In genomic region chr6:3251462-3252314, GRCh38 we compare ENCODE assay signal across 1 cellular context.
A peak's percentile ranks its signal among the peaks of the same experiment; 100 is the strongest.
TF ChIP-seq lines count a peak whose summit lies in the region.

No MANE protein-coding gene starts in this region.

TF ChIP-seq in K562, 482 proteins besides CTCF, POLR2A, EP300 and RAD21 (continued from another document and continues in another):
- peak in 1 of 2 experiments; percentile 77; a peak in 2 of 4 replicates for TF ChIP-seq UBTF (IDR thresholded peaks at IDR 0.05; ENCODE audit: borderline replicate concordance in 1 of 2, low read depth in 2 of 2, low read length in 2 of 2)
- no peak for TF ChIP-seq ZNF445 (CRISPR knock-in tag; IDR thresholded peaks at IDR 0.05; ENCODE audit: low read depth)
- TF ChIP-seq FOXK2 (conservative IDR thresholded peaks at IDR 0.05 in 1 of 2, IDR thresholded peaks at IDR 0.05 in 1 of 2; ENCODE audit: low read depth in 2 of 2) = 0 out of 4 replicates have a peak, but pooled peaks of 1 of the 2 experiments have one; percentile 43
- TF ChIP-seq ZC3H11A (IDR thresholded peaks at IDR 0.05; ENCODE audit: low read depth, low read length) = 0 out of 2 replicates have a peak, but pooled peaks have one; percentile 64
- no peak for TF ChIP-seq FOXO4 (CRISPR knock-in tag; IDR thresholded peaks at IDR 0.05)
- 0 out of 2 replicates have a peak, but pooled peaks have one; percentile 70 for TF ChIP-seq RHOXF2B (CRISPR knock-in tag; conservative IDR thresholded peaks at IDR 0.05)
- no peak for TF ChIP-seq ZNF224 (CRISPR knock-in tag; IDR thresholded peaks at IDR 0.05)
- TF ChIP-seq SMC3 (conservative IDR thresholded peaks at IDR 0.05; ENCODE audit: insufficient read depth, low read depth, low read length) = peak; percentile 96
- no peak for TF ChIP-seq RNF219 (CRISPR knock-in tag; IDR thresholded peaks at IDR 0.05)
- TF ChIP-seq CREM (IDR thresholded peaks at IDR 0.05; ENCODE audit: low read depth) = peak; percentile 77
- 0 out of 2 replicates have a peak, but pooled peaks have one; percentile 35 for TF ChIP-seq HCFC1 (IDR thresholded peaks at IDR 0.05; ENCODE audit: low read depth, low read length)
- TF ChIP-seq USF1 (CRISPR knock-in tag; IDR thresholded peaks at IDR 0.05) = 0 out of 2 replicates have a peak, but pooled peaks have one; percentile 42
- peak; percentile 96 for TF ChIP-seq KLF6 (CRISPR knock-in tag; IDR thresholded peaks at IDR 0.05; ENCODE audit: borderline replicate concordance)
- TF ChIP-seq CREB3 (tag; conservative IDR thresholded peaks at IDR 0.05; ENCODE audit: low read depth) = no peak
- TF ChIP-seq ARNT (IDR thresholded peaks at IDR 0.05) = peak in 1 of 2 experiments; percentile 51; a peak in 1 of 4 replicates
- TF ChIP-seq SMARCA4 (IDR thresholded peaks at IDR 0.05) = peak; percentile 74
- 0 out of 2 replicates have a peak, but pooled peaks have one; percentile 19 for TF ChIP-seq ZKSCAN1 (IDR thresholded peaks at IDR 0.05; ENCODE audit: low read depth, low read length)
- TF ChIP-seq DPF2 (IDR thresholded peaks at IDR 0.05) = peak; percentile 64
- peak; percentile 23 for TF ChIP-seq HMGN3 (IDR thresholded peaks at IDR 0.05; ENCODE audit: borderline replicate concordance, extremely low read depth, insufficient read length, low read depth, low read length)
- peak; percentile 95 for TF ChIP-seq XRCC5 (IDR thresholded peaks at IDR 0.05; ENCODE audit: low read depth, low read length)
- TF ChIP-seq YY1 (IDR thresholded peaks at IDR 0.05; ENCODE audit: borderline replicate concordance in 1 of 3, control insufficient read depth in 1 of 3, extremely low read depth in 1 of 3, insufficient read depth in 3 of 3, insufficient read length in 1 of 3, insufficient replicate concordance in 2 of 3, low read depth in 1 of 3, low read length in 2 of 3) = peak in 2 of 3 experiments; percentile 27 to 50
- TF ChIP-seq CBFB (CRISPR knock-in tag; IDR thresholded peaks at IDR 0.05) = no peak
- TF ChIP-seq ZNF239 (CRISPR knock-in tag; IDR thresholded peaks at IDR 0.05) = peak; percentile 96
- peak; percentile 67 for TF ChIP-seq NEUROD1 (IDR thresholded peaks at IDR 0.05; ENCODE audit: borderline replicate concordance, low read depth, low read length, partially characterized antibody)
- peak; percentile 47; the same call in 1 of the 2 replicates for TF ChIP-seq ZEB2 (IDR thresholded peaks at IDR 0.05)
- TF ChIP-seq SMAD4 (CRISPR knock-in tag; conservative IDR thresholded peaks at IDR 0.05) = peak; percentile 51; the same call in 1 of the 2 replicates
- TF ChIP-seq ZNF717 (CRISPR knock-in tag; IDR thresholded peaks at IDR 0.05) = no peak
- TF ChIP-seq ZFPM2 (CRISPR knock-in tag; IDR thresholded peaks at IDR 0.05) = 0 out of 2 replicates have a peak, but pooled peaks have one; percentile 35
- TF ChIP-seq TRIM24 (IDR thresholded peaks at IDR 0.05) = 0 out of 4 replicates have a peak, but pooled peaks of 1 of the 2 experiments have one; percentile 24
- no peak for TF ChIP-seq NRF1 (conservative IDR thresholded peaks at IDR 0.05 in 1 of 2, IDR thresholded peaks at IDR 0.05 in 1 of 2)
- 0 out of 4 replicates have a peak, but pooled peaks of 1 of the 2 experiments have one; percentile 62 for TF ChIP-seq FOXA3 (CRISPR knock-in tag; conservative IDR thresholded peaks at IDR 0.05 in 1 of 2, IDR thresholded peaks at IDR 0.05 in 1 of 2)
- 0 out of 2 replicates have a peak, but pooled peaks have one; percentile 6 for TF ChIP-seq STAT5A (IDR thresholded peaks at IDR 0.05; ENCODE audit: borderline replicate concordance, low read length)
- TF ChIP-seq ATF3 (IDR thresholded peaks at IDR 0.05) = no peak
- TF ChIP-seq ATF3 (CRISPR knock-in tag; conservative IDR thresholded peaks at IDR 0.05) = 0 out of 2 replicates have a peak, but pooled peaks have one; percentile 33
- 0 out of 2 replicates have a peak, but pooled peaks have one; percentile 55 for TF ChIP-seq GABPB2 (CRISPR knock-in tag; conservative IDR thresholded peaks at IDR 0.05)
- TF ChIP-seq ZBTB33 (CRISPR knock-in tag; IDR thresholded peaks at IDR 0.05) = peak; percentile 37; the same call in 1 of the 2 replicates
- TF ChIP-seq MYC (IDR thresholded peaks at IDR 0.05; ENCODE audit: low read depth, low read length) = peak; percentile 58; the same call in 1 of the 2 replicates
- no peak for TF ChIP-seq MYC (CRISPR knock-in tag; IDR thresholded peaks at IDR 0.05; ENCODE audit: borderline replicate concordance, low read depth)
- TF ChIP-seq TARDBP (IDR thresholded peaks at IDR 0.05) = peak; percentile 58; the same call in 1 of the 2 replicates
- TF ChIP-seq CC2D1A (IDR thresholded peaks at IDR 0.05) = peak; percentile 66
- TF ChIP-seq HDGF (IDR thresholded peaks at IDR 0.05) = peak; percentile 57
- 0 out of 2 replicates have a peak, but pooled peaks have one; percentile 21 for TF ChIP-seq HOXB6 (CRISPR knock-in tag; IDR thresholded peaks at IDR 0.05; ENCODE audit: borderline replicate concordance)
- TF ChIP-seq TCF3 (CRISPR knock-in tag; IDR thresholded peaks at IDR 0.05) = peak; percentile 33; the same call in 1 of the 2 replicates
- 0 out of 2 replicates have a peak, but pooled peaks have one; percentile 28 for TF ChIP-seq RNF2 (IDR thresholded peaks at IDR 0.05)
- TF ChIP-seq MTA3 (IDR thresholded peaks at IDR 0.05; ENCODE audit: borderline replicate concordance) = peak; percentile 75; the same call in 1 of the 2 replicates
- TF ChIP-seq ARID4B (CRISPR knock-in tag; IDR thresholded peaks at IDR 0.05) = 0 out of 2 replicates have a peak, but pooled peaks have one; percentile 21
- 0 out of 2 replicates have a peak, but pooled peaks have one; percentile 26 for TF ChIP-seq SMARCE1 (IDR thresholded peaks at IDR 0.05)
- peak; percentile 76 for TF ChIP-seq RB1 (IDR thresholded peaks at IDR 0.05; ENCODE audit: low read depth)
- peak; percentile 38; the same call in 1 of the 2 replicates for TF ChIP-seq BCOR (IDR thresholded peaks at IDR 0.05)
